In the genomic region with DNA sequence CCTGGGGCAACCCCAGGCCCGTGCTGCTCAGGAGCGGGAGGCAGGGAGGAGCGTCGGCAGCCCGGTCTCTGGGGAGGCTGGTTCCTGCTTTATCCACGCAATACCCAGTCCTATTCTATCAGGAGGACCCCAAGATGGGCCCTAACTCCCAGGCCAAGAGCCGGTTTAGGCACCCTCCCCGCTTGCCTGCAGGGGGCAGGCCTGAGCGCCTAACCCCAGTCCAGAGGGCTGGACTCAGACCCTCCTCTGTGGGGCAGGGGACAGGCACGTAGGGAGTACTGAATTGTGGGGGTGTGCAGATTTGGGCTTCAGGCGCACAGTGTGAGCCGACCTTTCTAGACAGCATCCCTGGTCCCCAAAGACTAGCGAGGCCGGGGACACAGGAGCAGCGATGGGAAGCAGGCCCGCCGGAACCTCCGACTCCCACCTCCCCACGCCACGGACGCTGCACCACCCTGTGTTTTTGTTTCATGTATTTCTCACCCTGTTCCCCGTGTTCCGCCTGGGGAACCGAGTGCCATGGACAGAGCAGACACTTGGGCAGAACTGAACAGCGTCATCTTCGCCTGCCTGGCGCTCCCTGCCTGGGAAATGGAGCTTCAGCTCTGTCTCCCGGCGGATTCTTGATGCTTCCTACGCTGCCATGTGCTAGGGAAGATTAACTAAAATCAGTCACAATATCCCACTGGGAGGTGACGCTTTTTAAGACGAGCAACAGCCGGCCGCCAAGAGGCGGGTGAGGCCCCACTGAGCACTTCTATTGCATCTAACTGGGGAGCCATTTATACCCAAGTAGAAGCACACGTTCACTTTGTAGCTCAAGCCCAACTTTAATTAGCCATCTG, we compare ENCODE assay signal across 8 cellular contexts. TPM values are rescaled to one million over a fixed set of nuclear protein-coding genes. Genes with fewer than 3 reads are reported as not detected.
A peak's percentile ranks its signal among the peaks of the same experiment; 100 is the strongest.
DNase-seq lines count a peak whose midpoint lies in the region; ATAC-seq and TF ChIP-seq lines count a peak whose summit lies in the region.

No MANE protein-coding gene starts in this region.

- H3K4me1 ChIP-seq in heart right ventricle (peaks cover 0 to 49% (median 17%) of the 10 kb centered on the region in 9 donors), stomach (peaks cover 7 to 33% (median 13%) of the 10 kb centered on the region in 4 donors)

- intact Hi-C loops in heart right ventricle (cut with DNase I): loop anchor here in 7 of 10 donors (5.0 to 10.0 kb wide), 3 partner anchors 67 to 105 kb away; partner anchors contain the start of genes EIF3B (in 3 of the 7) and SNX8 (in 1 of the 7)
- intact Hi-C loops in Right ventricle myocardium superior (cut with DNase I): loop anchor here (5.0 kb wide), 1 partner anchor 100 kb away; no protein-coding TSS in a partner anchor
- intact Hi-C loops in activated CD4-positive, alpha-beta memory T cell treated with anti-CD3 and anti-CD28 coated beads for 36 hours (cut with micrococcal nuclease): loop anchor here (1.0 kb wide), 1 partner anchor 101 kb away; no protein-coding TSS in a partner anchor
- intact Hi-C loops in left cardiac atrium (cut with DNase I): loop anchor here in 1 of 2 donors (10.0 kb wide), 1 partner anchor 97 kb away; no protein-coding TSS in a partner anchor
- intact Hi-C loops in stomach (cut with DNase I; ENCODE audit: low total_unique reads): loop anchor here (10.0 kb wide), 1 partner anchor 97 kb away; no protein-coding TSS in a partner anchor
- intact Hi-C loops in lower leg skin (cut with DNase I; ENCODE audit: low total_unique reads): no loop called here

- no peaks in the 10 kb centered on the region for H3K9me3 ChIP-seq in heart right ventricle
- no peaks in the 10 kb centered on the region for H3K9me3 ChIP-seq in stomach

- H3K27ac ChIP-seq in heart right ventricle: no peak overlapping the region
- no peak overlapping the region for H3K27ac ChIP-seq in stomach

- TF ChIP-seq POLR2A in stomach (IDR thresholded peaks at IDR 0.05) (no peak), lower leg skin (IDR thresholded peaks at IDR 0.05) (no peak)

- no peaks in the 10 kb centered on the region for H3K27me3 ChIP-seq in heart right ventricle
- no peaks in the 10 kb centered on the region for H3K27me3 ChIP-seq in stomach

- H3K36me3 ChIP-seq in heart right ventricle (peaks cover 0 to 4% (median 0%) of the 10 kb centered on the region in 9 donors), stomach (peaks cover 0 to 6% (median 3%) of the 10 kb centered on the region in 4 donors)

- WGBS in heart right ventricle, 2 donors: 61 to 65% methylated on average over 35 to 36 of the region's 36 CpGs
- WGBS in stomach, 5 donors: 72 to 80% (median 75%) methylated on average over 27 to 36 of the region's 36 CpGs
- 79 to 80% methylated on average over 29 to 35 of the region's 36 CpGs for WGBS in lower leg skin, 2 donors

- peak in 6 of 8 donors; percentile 10 to 34 (median 26) for ATAC-seq in heart right ventricle
- ATAC-seq in Right ventricle myocardium superior (ENCODE audit: poor library complexity): no peak
- ATAC-seq in left cardiac atrium: peak; percentile 32 to 34
- ATAC-seq in GM18517 (IDR thresholded peaks at IDR 0.05; ENCODE audit: unreplicated experiment): no peak
- ATAC-seq in HG03175 (IDR thresholded peaks at IDR 0.05; ENCODE audit: unreplicated experiment): no peak

- CTCF ChIA-PET in activated CD4-positive, alpha-beta memory T cell treated with anti-CD3 and anti-CD28 coated beads for 36 hours (lab: Charles Lee): interaction anchor here (0.8 to 2.5 kb wide), 3 partner anchors 101 to 537 kb away, joined by 3 to 19 read pairs (median 3); no protein-coding TSS in a partner anchor

- peak overlapping the region in 1 of 10 donors; percentile 18 for H3K4me3 ChIP-seq in heart right ventricle
- no peak overlapping the region for H3K4me3 ChIP-seq in stomach
- no peak overlapping the region for H3K4me3 ChIP-seq in lower leg skin (ENCODE audit: low read depth, poor library complexity, severe bottlenecking)

- no peaks in the 10 kb centered on the region for H3K9me3 Mint-ChIP-seq in activated CD4-positive, alpha-beta memory T cell treated with anti-CD3 and anti-CD28 coated beads for 36 hours

- peaks cover 5% of the 10 kb centered on the region for H3K36me3 Mint-ChIP-seq in activated CD4-positive, alpha-beta memory T cell treated with anti-CD3 and anti-CD28 coated beads for 36 hours

- no peak for TF ChIP-seq EP300 in stomach (IDR thresholded peaks at IDR 0.05)

- no peak overlapping the region for H3K4me3 Mint-ChIP-seq in activated CD4-positive, alpha-beta memory T cell treated with anti-CD3 and anti-CD28 coated beads for 36 hours

- H3K27ac Mint-ChIP-seq in activated CD4-positive, alpha-beta memory T cell treated with anti-CD3 and anti-CD28 coated beads for 36 hours: no peak overlapping the region

- POLR2A ChIA-PET in activated CD4-positive, alpha-beta memory T cell treated with anti-CD3 and anti-CD28 coated beads for 36 hours (lab: Charles Lee): interaction anchor here (1.5 kb wide), 1 partner anchor 106 kb away, joined by 3 read pairs; no protein-coding TSS in a partner anchor

- H3K27me3 Mint-ChIP-seq in activated CD4-positive, alpha-beta memory T cell treated with anti-CD3 and anti-CD28 coated beads for 36 hours: no peaks in the 10 kb centered on the region

- peaks cover 21% of the 10 kb centered on the region for H3K4me1 Mint-ChIP-seq in activated CD4-positive, alpha-beta memory T cell treated with anti-CD3 and anti-CD28 coated beads for 36 hours (ENCODE audit: low read depth)

- TF ChIP-seq CTCF in heart right ventricle (IDR thresholded peaks at IDR 0.05) (peak; percentile 39 to 74 (median 63)), stomach (IDR thresholded peaks at IDR 0.05) (peak in 4 of 7 experiments; percentile 33 to 44 (median 38)), lower leg skin (IDR thresholded peaks at IDR 0.05) (no peak)

- DNase-seq in heart right ventricle (peak in 1 of 2 donors; percentile 39), Right ventricle myocardium superior (no peak), left cardiac atrium (no peak), stomach (no peak), lower leg skin (ENCODE audit: low spot score in 2 of 2) (no peak)
- peak; percentile 40 for DNase-seq in activated CD4-positive, alpha-beta memory T cell treated with anti-CD3 and anti-CD28 coated beads for 36 hours

RNA-seq across cellular contexts. Expression of gene NUDT1, which starts 5.3 kb away (rescaled TPM):
- 10 to 100 TPM in 8 of 10 donors, 1 to 10 TPM in 2; 7.7 to 15.8 (median 11.9) TPM for total RNA-seq in heart right ventricle
- polyA plus RNA-seq in heart right ventricle: 10 to 100 TPM; 16.1 to 35.8 TPM
- total RNA-seq in Right ventricle myocardium superior: 10.6 TPM
- total RNA-seq in activated CD4-positive, alpha-beta memory T cell treated with anti-CD3 and anti-CD28 coated beads for 36 hours: 100 to 1,000 TPM; 112 to 114 TPM
- total RNA-seq in left cardiac atrium: 10 to 100 TPM; 15.4 to 15.8 TPM
- total RNA-seq in stomach: 1 to 10 TPM in 3 of 5 donors, not detected in 2; 4.6 to 8.1 (median 6.2) TPM
- polyA plus RNA-seq in stomach: 10 to 100 TPM; 15.9 to 37.1 (median 28.6) TPM
- 10 to 100 TPM; 33.2 to 43.1 (median 35.8) TPM for total RNA-seq in lower leg skin

RNA-seq across cellular contexts. Expression of gene MRM2, which starts 5.4 kb away (rescaled TPM):
- total RNA-seq in heart right ventricle: 10 to 100 TPM; 16.5 to 22.2 (median 19.6) TPM
- 10 to 100 TPM; 14.2 to 25.0 TPM for polyA plus RNA-seq in heart right ventricle
- 20.0 TPM for total RNA-seq in Right ventricle myocardium superior
- 10 to 100 TPM; 25.5 to 26.9 TPM for total RNA-seq in activated CD4-positive, alpha-beta memory T cell treated with anti-CD3 and anti-CD28 coated beads for 36 hours
- 10 to 100 TPM; 18.9 TPM for total RNA-seq in left cardiac atrium
- total RNA-seq in stomach: 10 to 100 TPM in 4 of 5 donors, 1 to 10 TPM in 1; 9.9 to 19.1 (median 17.1) TPM
- polyA plus RNA-seq in stomach: 10 to 100 TPM; 17.4 to 22.3 (median 18.7) TPM
- total RNA-seq in lower leg skin: 10 to 100 TPM; 17.6 to 26.1 (median 23.9) TPM

RNA-seq across cellular contexts. Expression of gene MAD1L1, which starts 14.6 kb away (rescaled TPM):
- 10 to 100 TPM; 13.8 to 22.4 (median 18.7) TPM for total RNA-seq in heart right ventricle
- 10 to 100 TPM; 30.4 to 46.8 TPM for polyA plus RNA-seq in heart right ventricle
- 17.9 TPM for total RNA-seq in Right ventricle myocardium superior
- total RNA-seq in activated CD4-positive, alpha-beta memory T cell treated with anti-CD3 and anti-CD28 coated beads for 36 hours: 10 to 100 TPM; 44.4 to 47.8 TPM
- total RNA-seq in left cardiac atrium: 10 to 100 TPM; 18.9 to 24.9 TPM
- total RNA-seq in stomach: 100 to 1,000 TPM in 1 of 5 donors, 10 to 100 TPM in 4; 12.8 to 469 (median 25.0) TPM
- 10 to 100 TPM; 25.8 to 36.0 (median 28.7) TPM for polyA plus RNA-seq in stomach
- total RNA-seq in lower leg skin: 10 to 100 TPM; 37.7 to 77.8 (median 59.4) TPM

Comparison
In these comparisons a context has a peak if more than half of its experiments do, and no peak if none do; other contexts are left out.
1. ATAC-seq: peak in heart right ventricle (6 of 8) and left cardiac atrium (2 of 2); none in Right ventricle myocardium superior (single experiment), GM18517 (single experiment) and HG03175 (single experiment).
2. CTCF ChIP-seq: peak in heart right ventricle (9 of 9) and stomach (4 of 7); none in lower leg skin (0 of 3).